14 cellular contexts compared by ENCODE assay signal in genomic region chr10:69456880-69457693, GRCh38. TPM values are rescaled to one million over a fixed set of nuclear protein-coding genes. Genes with fewer than 3 reads are reported as not detected.
DNase-seq lines count a peak whose midpoint lies in the region; TF ChIP-seq lines count a peak whose summit lies in the region.
"Had no signal": no experiment of that assay in that cellular context is flagged by ENCODE, and none has a peak within 500 bp of the region (broad histone marks: within the 10 kb centered on the region; RNA-seq: fewer than 3 reads in every experiment).

No MANE protein-coding gene starts in this region.

- H3K27ac ChIP-seq in Peyer's patch (peak overlapping the region in 3 of 4 donors; percentile 76 to 92 (median 88)), spleen (peak overlapping the region in 5 of 8 donors; percentile 39 to 79 (median 58))

- no peaks in the 10 kb centered on the region for H3K36me3 Mint-ChIP-seq in T-helper 2 cell treated with Interferon-gamma antibody and Interleukin-4, amounts not matched to agents 5 μg/mL and 100 μg/mL, for 36 hours (ENCODE audit: low read depth)

- H3K4me1 ChIP-seq in Peyer's patch (peaks cover under 1 to 65% (median 4%) of the 10 kb centered on the region in 4 donors), spleen (peaks cover 21 to 96% (median 56%) of the 10 kb centered on the region in 6 donors)

- no peaks in the 10 kb centered on the region for H3K9me3 Mint-ChIP-seq in T-helper 2 cell treated with Interferon-gamma antibody and Interleukin-4, amounts not matched to agents 5 μg/mL and 100 μg/mL, for 36 hours

- H3K4me1 Mint-ChIP-seq in T-helper 2 cell treated with Interferon-gamma antibody and Interleukin-4, amounts not matched to agents 5 μg/mL and 100 μg/mL, for 36 hours (ENCODE audit: low read depth), result no peaks in the 10 kb centered on the region

- TF ChIP-seq CTCF in Peyer's patch (IDR thresholded peaks at IDR 0.05), result no peak
- no peak for TF ChIP-seq CTCF in fibroblast of mammary gland (conservative IDR thresholded peaks at IDR 0.05; ENCODE audit: control insufficient read depth, insufficient read depth, low read depth, low read length)
- no peak for TF ChIP-seq CTCF in spleen (IDR thresholded peaks at IDR 0.05 in 8 of 11, conservative IDR thresholded peaks at IDR 0.05 in 3 of 11)

- no peak overlapping the region for H3K4me3 Mint-ChIP-seq in T-helper 2 cell treated with Interferon-gamma antibody and Interleukin-4, amounts not matched to agents 5 μg/mL and 100 μg/mL, for 36 hours

- peaks cover 8% of the 10 kb centered on the region for H3K27me3 Mint-ChIP-seq in T-helper 2 cell treated with Interferon-gamma antibody and Interleukin-4, amounts not matched to agents 5 μg/mL and 100 μg/mL, for 36 hours (ENCODE audit: low read depth)

- no peaks in the 10 kb centered on the region for H3K27me3 ChIP-seq in Peyer's patch
- H3K27me3 ChIP-seq in spleen (replicated peaks in 1 of 7), result peaks cover 0 to 14% (median 0%) of the 10 kb centered on the region in 7 donors

- H3K4me3 ChIP-seq in Peyer's patch, result no peak overlapping the region
- H3K4me3 ChIP-seq in fibroblast of mammary gland (ENCODE audit: control insufficient read depth, low read depth, low read length), result no peak overlapping the region
- H3K4me3 ChIP-seq in spleen, result no peak overlapping the region
- H3K4me3 ChIP-seq: A549 had no signal

- peak; percentile 47 for DNase-seq in NK-92 treated with Interleukin-12 subunit alpha and Interleukin-12 subunit beta, amount 100 ng/mL, for 24 hours (lab: John Stamatoyannopoulos, UW)
- DNase-seq in NK-92 (lab: John Stamatoyannopoulos, UW; ENCODE audit: unreplicated experiment), result no peak
- no peak for DNase-seq in Peyer's patch
- peak; percentile 70 for DNase-seq in fibroblast of mammary gland (ENCODE audit: low read depth)
- DNase-seq in spleen, result peak; percentile 61
- no peak for DNase-seq in AG08396 (ENCODE audit: low spot score)
- DNase-seq in T-helper 2 cell treated with Interferon-gamma antibody and Interleukin-4, amounts not matched to agents 5 μg/mL and 100 μg/mL, for 36 hours (ENCODE audit: low spot score), result no peak
- no peak for DNase-seq in amygdala (lab: John Stamatoyannopoulos, UW)
- DNase-seq: activated CD4-positive, CD25-positive, alpha-beta regulatory T cell treated with anti-CD3 and anti-CD28 coated beads, Interleukin-2, amount 50 U/mL, for 72 hours; activated gamma-delta T cell; NCI-H446 treated with DMSO at 0.1 percent for 48 hours; occipital lobe; stimulated activated CD4-positive, alpha-beta T cell treated with anti-CD3 and anti-CD28 coated beads, Interleukin-4, amount 100 ng/mL, for 1 hour had no signal

- intact Hi-C loops in spleen (cut with DNase I; ENCODE audit: low total_unique reads), result no loop called here

- H3K27ac Mint-ChIP-seq in T-helper 2 cell treated with Interferon-gamma antibody and Interleukin-4, amounts not matched to agents 5 μg/mL and 100 μg/mL, for 36 hours, result no peak overlapping the region

- TF ChIP-seq POLR2A in Peyer's patch (IDR thresholded peaks at IDR 0.05) (no peak), spleen (IDR thresholded peaks at IDR 0.05) (no peak)

- H3K36me3 ChIP-seq in Peyer's patch (peaks cover 0 to 8% (median 0%) of the 10 kb centered on the region in 3 donors), spleen (peaks cover 0 to 8% (median 0%) of the 10 kb centered on the region in 6 donors)

- H3K9me3 ChIP-seq in Peyer's patch (no peaks in the 10 kb centered on the region), spleen (no peaks in the 10 kb centered on the region)
- H3K9me3 ChIP-seq: A549 had no signal

- WGBS in spleen, 5 donors, result 75 to 83% (median 82%) methylated on average over 7 to 8 of the region's 8 CpGs

RNA-seq across cellular contexts. Expression of gene TSPAN15, which starts 5.8 kb away (rescaled TPM):
- total RNA-seq in Peyer's patch, result 100 to 1,000 TPM in 2 of 4 donors, 10 to 100 TPM in 2; 32.2 to 110 (median 94.4) TPM
- 10 to 100 TPM; 23.8 to 68.4 (median 50.0) TPM for total RNA-seq in spleen
- 10 to 100 TPM; 13.5 to 28.2 (median 14.5) TPM for polyA plus RNA-seq in spleen

RNA-seq across cellular contexts. Expression of gene TACR2, which starts 40.4 kb away (rescaled TPM):
- 10 to 100 TPM in 1 of 4 donors, 1 to 10 TPM in 2, not detected in 1; 1.1 to 11.1 (median 3.2) TPM for total RNA-seq in Peyer's patch
- under 1 TPM in 3 of 7 donors, not detected in 4; 0.25 to 0.52 (median 0.34) TPM for total RNA-seq in spleen
- polyA plus RNA-seq in spleen, result under 1 TPM; 0.15 to 0.36 (median 0.26) TPM

Comparison
In these comparisons a context has a peak if more than half of its experiments do, and no peak if none do; other contexts are left out.
1. DNase-seq: peak in NK-92 treated with Interleukin-12 subunit alpha and Interleukin-12 subunit beta, amount 100 ng/mL, for 24 hours (single experiment), fibroblast of mammary gland (single experiment) and spleen (single experiment); none in NK-92 (single experiment), Peyer's patch (0 of 3), AG08396 (single experiment), T-helper 2 cell treated with Interferon-gamma antibody and Interleukin-4, amounts not matched to agents 5 μg/mL and 100 μg/mL, for 36 hours (single experiment) and amygdala (0 of 56).